ENCODE assay signal across 1 cellular context in genomic region chr6:163630991-163631390, GRCh38.
TF ChIP-seq lines count a peak whose summit lies in the region.

No MANE protein-coding gene starts in this region.

TF ChIP-seq in SK-N-SH, 30 proteins besides CTCF, POLR2A, EP300 and RAD21 (continued from another document):
- TF ChIP-seq REST (IDR thresholded peaks at IDR 0.05; ENCODE audit: low read depth, low read length) (no peak), FOSL2 (IDR thresholded peaks at IDR 0.05; ENCODE audit: borderline replicate concordance, low read depth) (no peak), EZH2phosphoT487 (IDR thresholded peaks at IDR 0.05; ENCODE audit: borderline replicate concordance, low read depth) (no peak), SIN3A (IDR thresholded peaks at IDR 0.05; ENCODE audit: borderline replicate concordance, low read depth, low read length) (no peak), POLR2AphosphoS5 (IDR thresholded peaks at IDR 0.05; ENCODE audit: low read depth, low read length) (no peak), ZBTB33 (IDR thresholded peaks at IDR 0.05; ENCODE audit: borderline replicate concordance, low read depth) (no peak), MAX (IDR thresholded peaks at IDR 0.05; ENCODE audit: low read depth) (no peak), JUND (IDR thresholded peaks at IDR 0.05) (no peak), MXI1 (IDR thresholded peaks at IDR 0.05; ENCODE audit: low read depth, low read length) (no peak)
